Comparison of ENCODE assay signal across 8 cellular contexts in the genomic region with DNA sequence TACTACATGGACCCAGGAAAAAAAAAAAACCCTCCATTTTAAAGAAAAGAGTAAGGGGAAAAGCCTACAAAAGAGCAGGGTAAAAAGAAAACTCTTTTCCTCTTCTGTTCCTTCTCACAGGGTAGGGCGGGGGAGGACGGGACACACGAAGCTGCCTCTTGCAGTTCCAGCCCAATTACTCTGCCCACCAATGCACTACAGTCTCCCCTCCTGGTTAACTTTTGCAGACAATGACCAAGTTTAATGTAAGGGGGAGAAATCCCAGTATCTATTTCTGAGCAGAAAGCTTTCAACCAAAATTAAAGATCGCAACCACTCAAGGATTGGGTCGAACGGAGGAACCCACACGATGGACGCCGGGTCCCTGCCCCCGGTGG. TPM values are rescaled to one million over a fixed set of nuclear protein-coding genes. Genes with fewer than 3 reads are reported as not detected.
DNase-seq lines count a peak whose midpoint lies in the region; TF ChIP-seq lines count a peak whose summit lies in the region.

No MANE protein-coding gene starts in this region.

- no peak overlapping the region for H3K23ac ChIP-seq in neuronal stem cell (ENCODE audit: low read depth, low read length, poor library complexity)

- peaks cover 29% of the 10 kb centered on the region for H3K79me1 ChIP-seq in neuronal stem cell (ENCODE audit: low read depth, low read length)

- H4K91ac ChIP-seq in neuronal stem cell (ENCODE audit: low read depth, low read length, poor library complexity), result no peak overlapping the region

- CTCF ChIA-PET in activated CD4-positive, alpha-beta T cell treated with anti-CD3 and anti-CD28 coated beads, Interleukin-2, amount 10 ng/mL, durations not matched to agents 7 days and 5 days (lab: Charles Lee), result interaction anchor here (0.6 kb wide), 1 partner anchor 36 kb away, joined by 3 read pairs; no protein-coding TSS in a partner anchor

- DNase-seq in activated CD4-positive, alpha-beta T cell treated with anti-CD3 and anti-CD28 coated beads, Interleukin-2, amount 10 ng/mL, durations not matched to agents 7 days and 5 days, result no peak
- DNase-seq in activated CD4-positive, alpha-beta T cell treated with anti-CD3 and anti-CD28 coated beads for 4 hours, result no peak
- DNase-seq in RKO (ENCODE audit: low spot score) (peak; percentile 55), endothelial cell (ENCODE audit: low spot score) (no peak), neuronal stem cell (ENCODE audit: low spot score) (no peak), GM10266 (ENCODE audit: extremely low spot score) (no peak), NCI-H128 (lab: John Stamatoyannopoulos, UW; ENCODE audit: unreplicated experiment) (no peak), NCI-H1048 (lab: John Stamatoyannopoulos, UW) (no peak)

- peaks cover 0 to 22% (median 14%) of the 10 kb centered on the region in 3 experiments for H3K27me3 ChIP-seq in neuronal stem cell (ENCODE audit: control insufficient read depth in 3 of 3, insufficient read depth in 3 of 3, low read depth in 1 of 3, low read length in 3 of 3)

- TF ChIP-seq CTCF in endothelial cell (IDR thresholded peaks at IDR 0.05; ENCODE audit: unreplicated experiment), result no peak
- TF ChIP-seq CTCF in GM10266 (IDR thresholded peaks at IDR 0.05; ENCODE audit: control insufficient read depth, insufficient read depth, low read depth, missing control alignments), result no peak

- H3K36me3 Mint-ChIP-seq in activated CD4-positive, alpha-beta T cell treated with anti-CD3 and anti-CD28 coated beads, Interleukin-2, amount 10 ng/mL, durations not matched to agents 7 days and 5 days (ENCODE audit: low read depth), result no peaks in the 10 kb centered on the region
- no peaks in the 10 kb centered on the region for H3K36me3 Mint-ChIP-seq in endothelial cell (ENCODE audit: low read depth, unreplicated experiment)

- POLR2A ChIA-PET in activated CD4-positive, alpha-beta T cell treated with anti-CD3 and anti-CD28 coated beads, Interleukin-2, amount 10 ng/mL, durations not matched to agents 7 days and 5 days (lab: Charles Lee), result interaction anchor here (2.6 kb wide), 1 partner anchor 42 kb away, joined by 6 read pairs; the partner anchor contains the start of gene BRD3OS

- no CpG with 5 or more reads among the region's 10 CpGs for WGBS in neuronal stem cell (ENCODE audit: extremely low coverage in 2 of 2, insufficient read length in 2 of 2, insufficient replicate concordance in 1 of 2), 2 donors

- peaks cover 2 to 6% of the 10 kb centered on the region in 2 donors for H3K9me3 ChIP-seq in neuronal stem cell (replicated peaks in 1 of 2; ENCODE audit: control insufficient read depth in 2 of 2, insufficient read depth in 1 of 2, low read depth in 1 of 2, low read length in 2 of 2)

- peaks cover 3 to 15% of the 10 kb centered on the region in 2 donors for H3K4me1 ChIP-seq in neuronal stem cell (ENCODE audit: control insufficient read depth in 2 of 2, insufficient read depth in 1 of 2, low read depth in 1 of 2, low read length in 2 of 2)

- no peak overlapping the region for H3K14ac ChIP-seq in neuronal stem cell (ENCODE audit: low read length)

- H3K9me3 Mint-ChIP-seq in activated CD4-positive, alpha-beta T cell treated with anti-CD3 and anti-CD28 coated beads, Interleukin-2, amount 10 ng/mL, durations not matched to agents 7 days and 5 days, result no peaks in the 10 kb centered on the region
- no peaks in the 10 kb centered on the region for H3K9me3 Mint-ChIP-seq in endothelial cell (ENCODE audit: unreplicated experiment)

- H2AFZ ChIP-seq in neuronal stem cell (ENCODE audit: low read length), result peak overlapping the region; percentile 79

- peak overlapping the region; percentile 95 for H3K18ac ChIP-seq in neuronal stem cell (ENCODE audit: low read length)

- H2BK12ac ChIP-seq in neuronal stem cell (ENCODE audit: low read length), result no peak overlapping the region

- H2AK5ac ChIP-seq in neuronal stem cell (ENCODE audit: low read depth, low read length), result peak overlapping the region; percentile 94

- no peak overlapping the region for H3K27ac ChIP-seq in neuronal stem cell (replicated peaks; ENCODE audit: low read length)

- H3K36me3 ChIP-seq in neuronal stem cell (replicated peaks in 1 of 2; ENCODE audit: control insufficient read depth in 2 of 2, insufficient read depth in 2 of 2, low read length in 2 of 2), result peaks cover 5 to 20% of the 10 kb centered on the region in 2 donors

- no peak overlapping the region for H4K8ac ChIP-seq in neuronal stem cell (ENCODE audit: low read depth, low read length)

- H3K27ac Mint-ChIP-seq in activated CD4-positive, alpha-beta T cell treated with anti-CD3 and anti-CD28 coated beads, Interleukin-2, amount 10 ng/mL, durations not matched to agents 7 days and 5 days, result peak overlapping the region; percentile 99
- H3K27ac Mint-ChIP-seq in endothelial cell (ENCODE audit: unreplicated experiment), result peak overlapping the region; percentile 81

- no peak overlapping the region for H2BK120ac ChIP-seq in neuronal stem cell (ENCODE audit: low read depth, low read length)

- H3K4ac ChIP-seq in neuronal stem cell (ENCODE audit: low read length), result no peak overlapping the region

- peaks cover 39% of the 10 kb centered on the region for H3K4me1 Mint-ChIP-seq in activated CD4-positive, alpha-beta T cell treated with anti-CD3 and anti-CD28 coated beads, Interleukin-2, amount 10 ng/mL, durations not matched to agents 7 days and 5 days
- peaks cover 15% of the 10 kb centered on the region for H3K4me1 Mint-ChIP-seq in endothelial cell (ENCODE audit: unreplicated experiment)

- peak overlapping the region; percentile 92 for H3K9ac ChIP-seq in neuronal stem cell (ENCODE audit: low read depth, low read length, poor library complexity)

- H3K27me3 Mint-ChIP-seq in activated CD4-positive, alpha-beta T cell treated with anti-CD3 and anti-CD28 coated beads, Interleukin-2, amount 10 ng/mL, durations not matched to agents 7 days and 5 days, result peaks cover 13% of the 10 kb centered on the region
- H3K27me3 Mint-ChIP-seq in endothelial cell (ENCODE audit: unreplicated experiment), result peaks cover 7% of the 10 kb centered on the region

- H3K4me3 Mint-ChIP-seq in activated CD4-positive, alpha-beta T cell treated with anti-CD3 and anti-CD28 coated beads, Interleukin-2, amount 10 ng/mL, durations not matched to agents 7 days and 5 days, result peak overlapping the region; percentile 93
- peak overlapping the region; percentile 96 for H3K4me3 Mint-ChIP-seq in endothelial cell (ENCODE audit: unreplicated experiment)

- no peak overlapping the region for H2BK15ac ChIP-seq in neuronal stem cell (ENCODE audit: low read length)

- H2BK5ac ChIP-seq in neuronal stem cell (ENCODE audit: low read length), result no peak overlapping the region

- peak overlapping the region; percentile 67 for H3K4me2 ChIP-seq in neuronal stem cell (ENCODE audit: insufficient read depth, low read length, poor library complexity, severe bottlenecking)

- H3K4me3 ChIP-seq in neuronal stem cell (ENCODE audit: low read length in 2 of 2), result peak overlapping the region; percentile 94 to 96

RNA-seq across cellular contexts. Expression of gene BRD3, which starts 1.3 kb away (rescaled TPM):
- total RNA-seq in activated CD4-positive, alpha-beta T cell treated with anti-CD3 and anti-CD28 coated beads, Interleukin-2, amount 10 ng/mL, durations not matched to agents 7 days and 5 days, result 10 to 100 TPM; 40.1 to 47.4 TPM
- 56.2 TPM for total RNA-seq in endothelial cell (ENCODE audit: unreplicated experiment)
- polyA plus RNA-seq in neuronal stem cell (2013, experiment 1 of 2), result 47.9 TPM
- 50.2 TPM for polyA plus RNA-seq in neuronal stem cell (2013, experiment 2 of 2)

RNA-seq across cellular contexts. Expression of gene BRD3OS, which starts 41.3 kb away (rescaled TPM):
- 10 to 100 TPM; 11.1 to 12.9 TPM for total RNA-seq in activated CD4-positive, alpha-beta T cell treated with anti-CD3 and anti-CD28 coated beads, Interleukin-2, amount 10 ng/mL, durations not matched to agents 7 days and 5 days
- total RNA-seq in endothelial cell (ENCODE audit: unreplicated experiment), result 11.4 TPM
- polyA plus RNA-seq in neuronal stem cell (2013, experiment 1 of 2), result 33.0 TPM
- 33.5 TPM for polyA plus RNA-seq in neuronal stem cell (2013, experiment 2 of 2)
